Comparison of ENCODE assay signal across 17 cellular contexts in the genomic region with DNA sequence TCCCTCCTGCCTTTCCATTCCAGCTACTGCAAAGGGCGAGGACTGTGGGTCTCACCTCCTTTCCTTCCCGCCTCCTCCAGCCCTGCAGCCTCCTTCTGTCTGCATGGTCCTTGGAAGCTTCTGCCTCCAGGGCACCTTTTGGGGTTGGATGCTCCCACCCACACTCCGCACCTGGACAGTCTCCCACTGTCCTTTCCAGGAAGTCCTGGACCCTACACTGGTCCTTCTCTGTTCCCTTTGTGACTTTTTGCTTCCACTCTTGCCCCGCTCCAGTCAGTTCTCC.
"Had no signal": no experiment of that assay in that cellular context is flagged by ENCODE, and none has a peak within 500 bp of the region (broad histone marks: within the 10 kb centered on the region; RNA-seq: fewer than 3 reads in every experiment).

No MANE protein-coding gene starts in this region.

- ATAC-seq: activated T-cell treated with anti-CD3 and anti-CD28 coated beads, Interleukin-2, amount 50 U/mL, for 4 hours; esophagus mucosa; heart left ventricle had no signal

- H3K4me3 Mint-ChIP-seq: activated T-cell treated with anti-CD3 and anti-CD28 coated beads, Interleukin-2, amount 50 U/mL, for 4 hours; stimulated activated naive CD8-positive, alpha-beta T cell treated with anti-CD3 and anti-CD28 coated beads, Interleukin-15, Interleukin-2, amounts not matched to agents 100 ng/mL and 50 ng/mL, for 24 hours had no signal

- H3K9me3 ChIP-seq: ascending aorta, heart left ventricle, left ventricle myocardium inferior, neutrophil, right lobe of liver, thyroid gland, vagina had no signal

- H3K27ac Mint-ChIP-seq: progenitor cell of endocrine pancreas; stimulated activated naive CD8-positive, alpha-beta T cell treated with anti-CD3 and anti-CD28 coated beads, Interleukin-15, Interleukin-2, amounts not matched to agents 100 ng/mL and 50 ng/mL, for 24 hours had no signal

- H3K4me1 ChIP-seq: ascending aorta, right lobe of liver, thyroid gland, vagina had no signal

- H3K27ac ChIP-seq: ascending aorta, left ventricle myocardium inferior, neutrophil, right lobe of liver, thyroid gland, vagina had no signal

- H3K4me3 ChIP-seq: ascending aorta, heart left ventricle, left ventricle myocardium inferior, right lobe of liver, thyroid gland, vagina had no signal

- H3K9me3 Mint-ChIP-seq: activated T-cell treated with anti-CD3 and anti-CD28 coated beads, Interleukin-2, amount 50 U/mL, for 4 hours; stimulated activated naive CD8-positive, alpha-beta T cell treated with anti-CD3 and anti-CD28 coated beads, Interleukin-15, Interleukin-2, amounts not matched to agents 100 ng/mL and 50 ng/mL, for 24 hours had no signal

- H3K36me3 ChIP-seq: ascending aorta, heart left ventricle, left ventricle myocardium inferior, neutrophil, right lobe of liver, thyroid gland, vagina had no signal

- DNase-seq: activated CD4-positive, alpha-beta T cell treated with anti-CD3 and anti-CD28 coated beads for 1 hour; activated CD4-positive, alpha-beta T cell treated with anti-CD3 and anti-CD28 coated beads, Interleukin-2, amount 50 U/mL, for 48 hours; activated gamma-delta T cell; activated T-cell treated with anti-CD3 and anti-CD28 coated beads, Interleukin-2, amount 50 U/mL, for 4 hours; heart left ventricle; kidney; left ventricle myocardium inferior; right lobe of liver; stimulated activated CD4-positive, alpha-beta T cell treated with anti-CD3 and anti-CD28 coated beads, Interleukin-12 subunit alpha, Interleukin-12 subunit beta, amount 100 ng/mL, for 4 hours; stimulated activated CD4-positive, alpha-beta T cell treated with anti-CD3 and anti-CD28 coated beads, Interleukin-2, amount 100 ng/mL, for 48 hours had no signal

- H3K27me3 ChIP-seq: ascending aorta, heart left ventricle, right lobe of liver, thyroid gland, vagina had no signal
